9 cellular contexts compared by ENCODE assay signal in genomic region chr16:14564881-14565687, GRCh38.
DNase-seq lines count a peak whose midpoint lies in the region; ATAC-seq and TF ChIP-seq lines count a peak whose summit lies in the region.
"Had no signal": no experiment of that assay in that cellular context is flagged by ENCODE, and none has a peak within 500 bp of the region (broad histone marks: within the 10 kb centered on the region; RNA-seq: fewer than 3 reads in every experiment).

No MANE protein-coding gene starts in this region.

- H3K27me3 Mint-ChIP-seq in chondrocyte (ENCODE audit: low read depth) = no peaks in the 10 kb centered on the region

- DNase-seq in GM23248 = peak; percentile 12
- peak; percentile 68 for DNase-seq in NCI-H2107 treated with DMSO at 0.1 percent for 48 hours (lab: John Stamatoyannopoulos, UW; ENCODE audit: unreplicated experiment)
- no peak for DNase-seq in chondrocyte (ENCODE audit: low spot score)
- peak; percentile 90 for DNase-seq in osteoblast (ENCODE audit: insufficient read length, low spot score, missing footprints)
- DNase-seq in SW480 (ENCODE audit: low spot score) = no peak
- DNase-seq in HCEC 1CT = no peak
- DNase-seq in Right ventricle myocardium superior = no peak
- no peak for DNase-seq in NCI-H2227 (lab: John Stamatoyannopoulos, UW; ENCODE audit: unreplicated experiment)
- DNase-seq: cortex of kidney had no signal

- no peaks in the 10 kb centered on the region for H3K9me2 ChIP-seq in GM23248 (ENCODE audit: insufficient read depth)

- H3K27ac Mint-ChIP-seq in chondrocyte (ENCODE audit: unreplicated experiment) = peak overlapping the region; percentile 11

- H3K79me2 ChIP-seq in GM23248 (ENCODE audit: insufficient read depth) = no peaks in the 10 kb centered on the region
- H3K79me2 ChIP-seq in osteoblast (ENCODE audit: insufficient read depth, low read length) = peaks cover 3% of the 10 kb centered on the region

- no peaks in the 10 kb centered on the region for H3K36me3 Mint-ChIP-seq in chondrocyte (ENCODE audit: low read depth)

- H3K4me1 ChIP-seq in GM23248 (ENCODE audit: insufficient read depth) (peaks cover 15% of the 10 kb centered on the region), osteoblast (ENCODE audit: insufficient read depth, low read length) (peaks cover 32% of the 10 kb centered on the region)

- no peak overlapping the region for H3K4me2 ChIP-seq in GM23248 (ENCODE audit: unreplicated experiment)
- H3K4me2 ChIP-seq in osteoblast (ENCODE audit: insufficient read depth, low read length) = peak overlapping the region; percentile 88

- ATAC-seq in Right ventricle myocardium superior (ENCODE audit: poor library complexity) = no peak

- H4K20me1 ChIP-seq in GM23248 (ENCODE audit: insufficient read depth) (no peaks in the 10 kb centered on the region), osteoblast (ENCODE audit: insufficient read depth, low read length) (no peaks in the 10 kb centered on the region)

- 71 to 72% methylated on average over 5 of the region's 5 CpGs for WGBS in GM23248 (ENCODE audit: low coverage in 1 of 2, low lambda C conversion rate in 2 of 2, missing lambda C conversion rate in 2 of 2), 2 experiments

- H3K27me3 ChIP-seq in GM23248 (replicated peaks; ENCODE audit: insufficient read depth) (no peaks in the 10 kb centered on the region), osteoblast (ENCODE audit: insufficient read depth, low read length) (no peaks in the 10 kb centered on the region)

- peaks cover 12% of the 10 kb centered on the region; the same call in 1 of the 2 replicates for H3F3A ChIP-seq in GM23248 (ENCODE audit: insufficient read depth)

- no peaks in the 10 kb centered on the region for H3K36me3 ChIP-seq in GM23248 (ENCODE audit: low read depth)
- H3K36me3 ChIP-seq in osteoblast (ENCODE audit: insufficient read depth, low read length) = no peaks in the 10 kb centered on the region

- intact Hi-C loops in Right ventricle myocardium superior (cut with DNase I) = no loop called here

- H2AFZ ChIP-seq in GM23248 (no peak overlapping the region), osteoblast (ENCODE audit: low read length) (peak overlapping the region; percentile 69)

- no peak overlapping the region for H3K4me3 Mint-ChIP-seq in chondrocyte (ENCODE audit: unreplicated experiment)

- no peak for TF ChIP-seq CTCF in chondrocyte (IDR thresholded peaks at IDR 0.05)
- no peak for TF ChIP-seq CTCF in osteoblast (IDR thresholded peaks at IDR 0.05; ENCODE audit: extremely low read depth, low read depth, low read length)

- no peaks in the 10 kb centered on the region for H3K9me3 Mint-ChIP-seq in chondrocyte (ENCODE audit: low read depth)

- in situ Hi-C loops in GM23248 (cut with MboI) = no loop called here

- H3K4me3 ChIP-seq in GM23248 = no peak overlapping the region
- peak overlapping the region; percentile 61 for H3K4me3 ChIP-seq in osteoblast (ENCODE audit: insufficient read depth, low read length)

- no peaks in the 10 kb centered on the region for H3K9me3 ChIP-seq in GM23248 (ENCODE audit: low read depth)
- no peaks in the 10 kb centered on the region for H3K9me3 ChIP-seq in osteoblast (ENCODE audit: low read depth, low read length)

- no peak overlapping the region for H3K9ac ChIP-seq in GM23248

- H3K27ac ChIP-seq in GM23248 (no peak overlapping the region), osteoblast (ENCODE audit: low read depth, low read length) (peak overlapping the region; percentile 76)

- peaks cover 26% of the 10 kb centered on the region for H3K4me1 Mint-ChIP-seq in chondrocyte (ENCODE audit: low read depth)

Comparison
In these comparisons a context has a peak if more than half of its experiments do, and no peak if none do; other contexts are left out.
1. DNase-seq: peak in GM23248 (single experiment), NCI-H2107 treated with DMSO at 0.1 percent for 48 hours (single experiment) and osteoblast (single experiment); none in chondrocyte (single experiment), SW480 (single experiment), HCEC 1CT (single experiment), Right ventricle myocardium superior (single experiment) and NCI-H2227 (single experiment).